In the genomic region with DNA sequence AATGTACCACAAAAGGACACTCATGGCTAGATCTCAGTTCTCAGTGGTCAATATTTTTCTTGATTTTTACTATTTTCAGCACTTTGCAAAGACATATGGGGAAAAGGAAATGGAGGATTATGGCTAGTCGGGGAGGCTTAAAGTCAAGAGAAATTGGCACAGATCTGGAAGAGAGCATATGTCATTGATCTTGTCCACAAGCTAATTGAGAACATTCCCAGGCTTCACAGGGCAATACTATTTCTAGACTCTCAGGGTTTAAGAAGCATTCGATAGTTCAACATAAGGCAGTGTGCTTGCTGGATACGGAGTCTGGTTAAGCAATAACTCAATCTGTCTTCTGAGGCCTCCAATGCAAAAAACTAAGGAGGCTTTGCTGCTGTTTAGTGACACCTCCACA, we compare ENCODE assay signal across 21 cellular contexts.
DNase-seq lines count a peak whose midpoint lies in the region; ATAC-seq and TF ChIP-seq lines count a peak whose summit lies in the region.
"Had no signal": no experiment of that assay in that cellular context is flagged by ENCODE, and none has a peak within 500 bp of the region (broad histone marks: within the 10 kb centered on the region; RNA-seq: fewer than 3 reads in every experiment).

No MANE protein-coding gene starts in this region.

- H4K20me1 ChIP-seq in BLaER1 treated with 17β-estradiol and CSF1 and Interleukin-3, amounts not matched to agents 10 nM and 100 nM: no peaks in the 10 kb centered on the region

- H3K36me3 ChIP-seq in BLaER1 treated with 17β-estradiol and CSF1 and Interleukin-3, amounts not matched to agents 10 nM and 100 nM: 0 out of 22 replicates have a peak, but pooled peaks cover 0 to 3% (median 0%) of the 10 kb centered on the region in 11 experiments

- intact Hi-C loops in dorsolateral prefrontal cortex (cut with DNase I): loop anchor here in 1 of 2 donors (10.0 kb wide), 2 partner anchors 114 to 284 kb away; partner anchors contain the start of gene ZNF608
- intact Hi-C loops in cardiac septum (cut with DNase I): no loop called here

- H3K9ac ChIP-seq in BLaER1 treated with 17β-estradiol and CSF1 and Interleukin-3, amounts not matched to agents 10 nM and 100 nM: no peak overlapping the region
- H3K9ac ChIP-seq: GM23248 had no signal

- H3K4me1 ChIP-seq in BLaER1 treated with 17β-estradiol and CSF1 and Interleukin-3, amounts not matched to agents 10 nM and 100 nM: peaks cover 0 to 71% (median 48%) of the 10 kb centered on the region in 10 experiments; a peak in 14 of 20 replicates
- H3K4me1 ChIP-seq: Caco-2 had no signal

- H3K4me3 ChIP-seq in BLaER1 treated with 17β-estradiol and CSF1 and Interleukin-3, amounts not matched to agents 10 nM and 100 nM: no peak overlapping the region
- no peak overlapping the region for H3K4me3 ChIP-seq in dorsolateral prefrontal cortex
- H3K4me3 ChIP-seq: GM12878, GM23248, PC-9 had no signal

- peaks cover 68% of the 10 kb centered on the region for H3K4me1 Mint-ChIP-seq in nephron progenitor cell

- H3K27me3 ChIP-seq in BLaER1 treated with 17β-estradiol and CSF1 and Interleukin-3, amounts not matched to agents 10 nM and 100 nM: no peaks in the 10 kb centered on the region
- H3K27me3 ChIP-seq in dorsolateral prefrontal cortex: no peaks in the 10 kb centered on the region

- no peak overlapping the region for H3K27ac ChIP-seq in BLaER1 treated with 17β-estradiol and CSF1 and Interleukin-3, amounts not matched to agents 10 nM and 100 nM
- H3K27ac ChIP-seq in dorsolateral prefrontal cortex: peak overlapping the region in 37 of 59 donors; percentile 47 to 92 (median 84)
- H3K27ac ChIP-seq: GM23248, PC-9, RWPE1 had no signal

- peaks cover 8% of the 10 kb centered on the region for H3K36me3 Mint-ChIP-seq in nephron progenitor cell (ENCODE audit: low read depth)

- peak overlapping the region; percentile 8 for H3K4me3 Mint-ChIP-seq in nephron progenitor cell

- peaks cover 29 to 74% (median 41%) of the 10 kb centered on the region in 11 experiments for H3K9me3 ChIP-seq in BLaER1 treated with 17β-estradiol and CSF1 and Interleukin-3, amounts not matched to agents 10 nM and 100 nM (replicated peaks in 1 of 11)

- H3K9me3 Mint-ChIP-seq in nephron progenitor cell: peaks cover 28% of the 10 kb centered on the region

- H3K27ac Mint-ChIP-seq in nephron progenitor cell: peak overlapping the region; percentile 9

- DNase-seq in NCI-H69 (lab: John Stamatoyannopoulos, UW) (peak; percentile 37), dorsolateral prefrontal cortex (no peak), nephron progenitor cell (no peak), cardiac septum (ENCODE audit: low spot score) (no peak)
- DNase-seq in NK-92 treated with Interleukin-12 subunit alpha and Interleukin-12 subunit beta, amount 100 ng/mL, for 24 hours (lab: John Stamatoyannopoulos, UW): no peak
- DNase-seq: Caco-2, GM23248, HCEC 1CT, KBM-7, NCI-H1436, NCI-H1930, NCI-H345, NCI-H526, PC-9, SIG-M5 had no signal

- no peak for TF ChIP-seq CTCF in dorsolateral prefrontal cortex (IDR thresholded peaks at IDR 0.05 in 54 of 56, conservative IDR thresholded peaks at IDR 0.05 in 2 of 56; ENCODE audit: low read depth in 1 of 56, partially characterized antibody in 56 of 56)
- TF ChIP-seq CTCF in nephron progenitor cell (IDR thresholded peaks at IDR 0.05): no peak

- H3K27me3 Mint-ChIP-seq in nephron progenitor cell (ENCODE audit: low read depth, poor library complexity): no peaks in the 10 kb centered on the region

- ATAC-seq in HG03378 (IDR thresholded peaks at IDR 0.05; ENCODE audit: unreplicated experiment): no peak
- ATAC-seq in HG03469 (IDR thresholded peaks at IDR 0.05; ENCODE audit: unreplicated experiment): no peak
- ATAC-seq: GM12878, HepG2 had no signal

- H3K4me2 ChIP-seq in BLaER1 treated with 17β-estradiol and CSF1 and Interleukin-3, amounts not matched to agents 10 nM and 100 nM: peak overlapping the region in 7 of 11 experiments; percentile 50 to 69 (median 64); a peak in 9 of 22 replicates
- H3K4me2 ChIP-seq: PC-9 had no signal

Comparison
In these comparisons a context has a peak if more than half of its experiments do, and no peak if none do; other contexts are left out.
1. H3K27ac ChIP-seq: peak in dorsolateral prefrontal cortex (37 of 59); none in BLaER1 treated with 17β-estradiol and CSF1 and Interleukin-3, amounts not matched to agents 10 nM and 100 nM (0 of 11).